In the genomic region with DNA sequence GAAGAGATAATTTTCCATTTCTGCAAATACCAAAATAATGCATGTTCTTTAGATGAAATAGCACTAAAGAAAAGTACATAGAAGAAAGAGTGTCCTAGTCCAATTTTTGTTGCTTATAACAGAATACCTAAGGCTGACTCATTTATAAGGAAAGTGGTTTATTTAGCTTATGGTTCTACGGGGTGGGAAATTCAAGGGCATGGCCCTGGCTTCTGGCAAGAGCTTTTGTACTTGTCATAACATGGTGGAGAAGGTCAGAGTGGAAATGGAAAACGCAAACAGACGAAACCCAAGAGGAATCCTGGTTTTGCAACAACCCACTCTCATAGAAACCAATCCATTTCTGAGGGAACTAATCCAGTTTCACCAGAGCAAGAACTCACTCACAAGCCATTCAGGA, we compare ENCODE assay signal across 24 cellular contexts.
"Had no signal": no experiment of that assay in that cellular context is flagged by ENCODE, and none has a peak within 500 bp of the region (broad histone marks: within the 10 kb centered on the region; RNA-seq: fewer than 3 reads in every experiment).

No MANE protein-coding gene starts in this region.

- H3K4me1 Mint-ChIP-seq: activated naive CD4-positive, alpha-beta T cell treated with anti-CD3 and anti-CD28 coated beads, Interleukin-2, amount 10 ng/mL, durations not matched to agents 7 days and 5 days; activated naive CD8-positive, alpha-beta T cell treated with anti-CD3 and anti-CD28 coated beads for 36 hours had no signal

- H3K9me2 ChIP-seq: SK-N-SH had no signal

- H3K27me3 ChIP-seq: breast epithelium had no signal

- H3K9me3 Mint-ChIP-seq: activated naive CD4-positive, alpha-beta T cell treated with anti-CD3 and anti-CD28 coated beads, Interleukin-2, amount 10 ng/mL, durations not matched to agents 7 days and 5 days; activated T-helper 2 cell treated with anti-CD3 and anti-CD28 coated beads, Interferon-gamma antibody, Interleukin-2, Interleukin-4, amounts not matched to agents 10 μg/mL and 5 μg/mL and 100 μg/mL, durations not matched to agents 14 hours and 24 hours and 36 hours; T-helper 1 cell treated with Interleukin-12 subunit alpha and Interleukin-12 subunit beta and Interleukin-4 antibody, amounts not matched to agents 30 μg/mL and 1 μg/mL, for 36 hours had no signal

- H3K36me3 ChIP-seq: breast epithelium had no signal

- DNase-seq: activated CD4-positive, alpha-beta T cell treated with anti-CD3 and anti-CD28 coated beads for 4 hours; activated CD8-positive, alpha-beta memory T cell treated with anti-CD3 and anti-CD28 coated beads, Interleukin-2, amount 50 U/mL, for 4 hours; activated CD8-positive, alpha-beta T cell treated with anti-CD3 and anti-CD28 coated beads for 36 hours; activated gamma-delta T cell treated with Interleukin-2 at 50 U/mL for 16 hours; activated naive CD4-positive, alpha-beta T cell treated with anti-CD3 and anti-CD28 coated beads, Interleukin-2, amount 10 ng/mL, durations not matched to agents 7 days and 5 days; activated naive CD8-positive, alpha-beta T cell treated with anti-CD3 and anti-CD28 coated beads for 36 hours; activated T-cell treated with anti-CD3 and anti-CD28 coated beads, Interleukin-2, amount 50 U/mL, for 72 hours; central memory CD4-positive, alpha-beta T cell; KG1; MV-4-11; NCI-H1092 treated with DMSO at 0.1 percent for 48 hours; NCI-H1417 treated with DMSO at 0.1 percent for 48 hours; NCI-H1694; NCI-H2029; NCI-H345; NCI-H510A; NCI-H526 treated with DMSO at 0.1 percent for 48 hours; PC-3; SK-N-SH; SW 1271 had no signal

- H3K4me3 ChIP-seq: breast epithelium had no signal

- H3K9ac ChIP-seq: SK-N-SH had no signal

- H3K36me3 Mint-ChIP-seq: activated naive CD4-positive, alpha-beta T cell treated with anti-CD3 and anti-CD28 coated beads, Interleukin-2, amount 10 ng/mL, durations not matched to agents 7 days and 5 days; activated naive CD8-positive, alpha-beta T cell treated with anti-CD3 and anti-CD28 coated beads for 36 hours had no signal

- H3K4me1 ChIP-seq: breast epithelium had no signal

- H3K9me3 ChIP-seq: breast epithelium, SK-N-SH had no signal

- H3K27ac Mint-ChIP-seq: activated CD8-positive, alpha-beta T cell treated with anti-CD3 and anti-CD28 coated beads for 36 hours; activated naive CD4-positive, alpha-beta T cell treated with anti-CD3 and anti-CD28 coated beads, Interleukin-2, amount 10 ng/mL, durations not matched to agents 7 days and 5 days; activated naive CD8-positive, alpha-beta T cell treated with anti-CD3 and anti-CD28 coated beads for 36 hours; activated T-cell treated with anti-CD3 and anti-CD28 coated beads, Interleukin-2, amount 50 U/mL, for 72 hours; activated T-helper 2 cell treated with anti-CD3 and anti-CD28 coated beads, Interferon-gamma antibody, Interleukin-2, Interleukin-4, amounts not matched to agents 10 μg/mL and 5 μg/mL and 100 μg/mL, durations not matched to agents 14 hours and 24 hours and 36 hours; T-helper 1 cell treated with Interleukin-12 subunit alpha and Interleukin-12 subunit beta and Interleukin-4 antibody, amounts not matched to agents 30 μg/mL and 1 μg/mL, for 36 hours had no signal

- H3K27ac ChIP-seq: breast epithelium had no signal

- H3K4me2 ChIP-seq: SK-N-SH had no signal

- H3K4me3 Mint-ChIP-seq: activated CD8-positive, alpha-beta T cell treated with anti-CD3 and anti-CD28 coated beads for 36 hours; activated naive CD4-positive, alpha-beta T cell treated with anti-CD3 and anti-CD28 coated beads, Interleukin-2, amount 10 ng/mL, durations not matched to agents 7 days and 5 days; activated naive CD8-positive, alpha-beta T cell treated with anti-CD3 and anti-CD28 coated beads for 36 hours; activated T-cell treated with anti-CD3 and anti-CD28 coated beads, Interleukin-2, amount 50 U/mL, for 72 hours; T-helper 1 cell treated with Interleukin-12 subunit alpha and Interleukin-12 subunit beta and Interleukin-4 antibody, amounts not matched to agents 30 μg/mL and 1 μg/mL, for 36 hours had no signal

- ATAC-seq: activated CD4-positive, CD25-positive, alpha-beta regulatory T cell treated with anti-CD3 and anti-CD28 coated beads, Interleukin-2, amount 50 U/mL, for 24 hours; activated CD8-positive, alpha-beta T cell treated with anti-CD3 and anti-CD28 coated beads for 36 hours; activated T-cell treated with anti-CD3 and anti-CD28 coated beads, Interleukin-2, amount 50 U/mL, for 72 hours; PC-3 had no signal

- H3K27me3 Mint-ChIP-seq: activated CD8-positive, alpha-beta T cell treated with anti-CD3 and anti-CD28 coated beads for 36 hours; activated naive CD4-positive, alpha-beta T cell treated with anti-CD3 and anti-CD28 coated beads, Interleukin-2, amount 10 ng/mL, durations not matched to agents 7 days and 5 days had no signal
